Comparison of ENCODE assay signal across 9 cellular contexts in genomic region chr21:38942617-38943245, GRCh38.
"Had no signal": no experiment of that assay in that cellular context is flagged by ENCODE, and none has a peak within 500 bp of the region (broad histone marks: within the 10 kb centered on the region; RNA-seq: fewer than 3 reads in every experiment).

No MANE protein-coding gene starts in this region.

- DNase-seq: activated CD4-positive, alpha-beta memory T cell treated with anti-CD3 and anti-CD28 coated beads for 36 hours; activated naive CD8-positive, alpha-beta T cell treated with anti-CD3 and anti-CD28 coated beads, Interleukin-2, amount 10 ng/mL, durations not matched to agents 7 days and 5 days; activated T-cell treated with anti-CD3 and anti-CD28 coated beads, Interleukin-2, amount 50 U/mL, for 48 hours; immature natural killer cell; lower lobe of right lung; midbrain; right lobe of liver; stimulated activated naive B cell treated with anti-CD40 and anti-IgM and Interleukin-4, amounts not matched to agents 10 μg/mL and 1 μg/mL and 100 μg/mL, for 72 hours; trophoblast cell had no signal
